Comparison of ENCODE assay signal across 25 cellular contexts in the genomic region with DNA sequence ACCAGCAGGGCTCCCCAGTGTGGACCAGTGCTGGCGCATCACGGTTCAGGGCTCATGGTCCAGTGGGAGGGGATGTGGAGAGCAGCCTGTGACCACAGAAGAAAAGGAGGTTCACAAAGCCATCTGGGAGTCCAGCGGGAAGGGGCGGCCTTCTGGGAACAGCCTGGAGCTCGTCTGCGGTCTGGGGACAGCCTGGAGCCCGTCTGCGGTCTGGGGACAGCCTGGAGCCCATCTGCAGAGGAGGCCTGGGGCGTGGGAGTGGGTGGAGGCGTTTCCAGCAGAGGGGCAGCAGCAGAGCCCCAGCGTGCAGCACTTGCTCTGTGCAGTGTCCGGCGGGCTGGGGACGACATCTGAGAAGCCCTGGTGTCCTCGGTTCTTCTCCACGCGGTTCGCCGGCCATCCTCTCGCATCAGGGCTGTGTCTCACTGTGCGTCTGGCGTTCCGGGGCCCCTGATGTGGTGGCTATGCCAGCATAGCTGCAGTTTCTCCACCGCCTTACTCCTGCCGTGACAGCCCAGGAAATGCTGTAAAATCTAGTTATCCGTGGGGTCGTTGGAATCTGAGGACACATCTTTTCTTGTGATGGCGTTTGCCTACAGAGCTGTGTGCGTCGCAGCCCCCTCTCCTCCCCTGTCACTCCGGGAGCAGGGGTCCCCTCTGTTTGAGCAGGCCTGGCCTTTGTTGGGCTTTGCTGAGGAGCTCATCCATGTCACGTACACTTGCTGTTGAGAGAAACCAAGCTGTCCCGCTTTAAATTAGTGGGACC.
A peak's percentile ranks its signal among the peaks of the same experiment; 100 is the strongest.
DNase-seq lines count a peak whose midpoint lies in the region; ATAC-seq, FAIRE-seq and TF ChIP-seq lines count a peak whose summit lies in the region.
"Had no signal": no experiment of that assay in that cellular context is flagged by ENCODE, and none has a peak within 500 bp of the region (broad histone marks: within the 10 kb centered on the region; RNA-seq: fewer than 3 reads in every experiment).

No MANE protein-coding gene starts in this region.

- TF ChIP-seq POLR2A in heart left ventricle (IDR thresholded peaks at IDR 0.05) (no peak), GM18505 (IDR thresholded peaks at IDR 0.05; ENCODE audit: borderline replicate concordance, extremely low read depth, insufficient read depth, insufficient read length) (no peak), GM12891 (IDR thresholded peaks at IDR 0.05; ENCODE audit: low read depth, low read length) (no peak)

- H3K4me3 ChIP-seq in heart left ventricle (no peak overlapping the region), right atrium auricular region (no peak overlapping the region)
- H3K4me3 ChIP-seq: adrenal gland, colonic mucosa, GM23248, pancreas had no signal

- peak in 1 of 4 donors; percentile 4 for ATAC-seq in heart left ventricle
- no peak for ATAC-seq in GM18505 (IDR thresholded peaks at IDR 0.05; ENCODE audit: unreplicated experiment)
- ATAC-seq: natural killer cell treated with Interleukin-12 subunit alpha and Interleukin-12 subunit beta and Interleukin-15 and Interleukin-18, amount 100 ng/mL, for 72 hours; pancreas had no signal

- H3K9me3 Mint-ChIP-seq in mesothelial cell of epicardium = no peaks in the 10 kb centered on the region
- H3K9me3 Mint-ChIP-seq: HFFc6; natural killer cell treated with Interleukin-12 subunit alpha and Interleukin-12 subunit beta and Interleukin-15 and Interleukin-18, amount 100 ng/mL, for 72 hours had no signal

- H3K4me3 Mint-ChIP-seq in mesothelial cell of epicardium = no peak overlapping the region
- H3K4me3 Mint-ChIP-seq: B cell; HFFc6; natural killer cell treated with Interleukin-12 subunit alpha and Interleukin-12 subunit beta and Interleukin-15 and Interleukin-18, amount 100 ng/mL, for 72 hours had no signal

- H3K36me3 ChIP-seq in heart left ventricle (peaks cover 0 to 11% (median 0%) of the 10 kb centered on the region in 9 donors), right atrium auricular region (no peaks in the 10 kb centered on the region)
- H3K36me3 ChIP-seq: adrenal gland, colonic mucosa, pancreas had no signal

- peaks cover 8% of the 10 kb centered on the region for H3K4me1 Mint-ChIP-seq in mesothelial cell of epicardium

- peak overlapping the region in 1 of 12 donors; percentile 75 for H3K27ac ChIP-seq in heart left ventricle
- no peak overlapping the region for H3K27ac ChIP-seq in right atrium auricular region
- H3K27ac ChIP-seq: adrenal gland, colonic mucosa, GM23248, pancreas had no signal

- 88 to 91% (median 89%) methylated on average over 33 of the region's 33 CpGs for WGBS in heart left ventricle, 4 donors

- no peak overlapping the region for H3K27ac Mint-ChIP-seq in mesothelial cell of epicardium
- H3K27ac Mint-ChIP-seq: B cell; natural killer cell treated with Interleukin-12 subunit alpha and Interleukin-12 subunit beta and Interleukin-15 and Interleukin-18, amount 100 ng/mL, for 72 hours had no signal

- H3K27me3 ChIP-seq in heart left ventricle = no peaks in the 10 kb centered on the region
- H3K27me3 ChIP-seq in right atrium auricular region = no peaks in the 10 kb centered on the region
- H3K27me3 ChIP-seq: adrenal gland, colonic mucosa, pancreas had no signal

- H3K36me3 Mint-ChIP-seq in mesothelial cell of epicardium = peaks cover 6% of the 10 kb centered on the region
- H3K36me3 Mint-ChIP-seq: natural killer cell treated with Interleukin-12 subunit alpha and Interleukin-12 subunit beta and Interleukin-15 and Interleukin-18, amount 100 ng/mL, for 72 hours had no signal

- FAIRE-seq in GM12891 (lab: Jason Lieb, UNC) = no peak
- FAIRE-seq: pancreas had no signal

- no peak for TF ChIP-seq CTCF in heart left ventricle (IDR thresholded peaks at IDR 0.05)
- no peak for TF ChIP-seq CTCF in right atrium auricular region (IDR thresholded peaks at IDR 0.05)
- no peak for TF ChIP-seq CTCF in mesothelial cell of epicardium (IDR thresholded peaks at IDR 0.05; ENCODE audit: unreplicated experiment)

- peak in 4 of 5 donors; percentile 10 to 54 (median 16) for DNase-seq in heart left ventricle
- no peak for DNase-seq in right atrium auricular region (ENCODE audit: low spot score)
- DNase-seq in left kidney (ENCODE audit: low read depth, low spot score) = peak; percentile 69
- peak; percentile 63 for DNase-seq in posterior vena cava (ENCODE audit: low spot score)
- DNase-seq in mesothelial cell of epicardium (ENCODE audit: low spot score in 2 of 2, unreplicated experiment in 2 of 2) = no peak
- DNase-seq in GM12891 (ENCODE audit: insufficient read length, low spot score) = no peak
- no peak for DNase-seq in UCSD-AML1 (lab: John Stamatoyannopoulos, UW; ENCODE audit: unreplicated experiment)
- DNase-seq: activated CD4-positive, alpha-beta T cell treated with anti-CD3 and anti-CD28 coated beads, Interleukin-2, amount 50 U/mL, for 48 hours; activated CD8-positive, alpha-beta memory T cell treated with anti-CD3 and anti-CD28 coated beads, Interleukin-2, amount 50 U/mL, for 48 hours; colonic mucosa; COR-L47; GM23248; HFFc6; kidney glomerular epithelial cell; NCI-H1092; NCI-H2081 treated with DMSO at 0.1 percent for 48 hours; NCI-H82; Right ventricle myocardium superior; stimulated activated CD8-positive, alpha-beta memory T cell treated with anti-CD3 and anti-CD28 coated beads, Interleukin-4, amount 100 ng/mL, for 48 hours; T-helper 9 cell had no signal

- H3K27me3 Mint-ChIP-seq in mesothelial cell of epicardium (ENCODE audit: low read depth) = no peaks in the 10 kb centered on the region
- H3K27me3 Mint-ChIP-seq: B cell had no signal

- peaks cover 0 to 32% (median 14%) of the 10 kb centered on the region in 12 donors for H3K4me1 ChIP-seq in heart left ventricle
- H3K4me1 ChIP-seq in right atrium auricular region = peaks cover 0 to 12% of the 10 kb centered on the region in 2 donors

- intact Hi-C loops in heart left ventricle (cut with DNase I) = loop anchor here in 4 of 10 donors (2.0 to 10.0 kb wide), 5 partner anchors 135 to 417 kb away; no protein-coding TSS in a partner anchor
- intact Hi-C loops in posterior vena cava (cut with DNase I) = loop anchor here in 1 of 2 donors (2.0 to 10.0 kb wide), 2 partner anchors 183 to 407 kb away; no protein-coding TSS in a partner anchor

- H3K9me3 ChIP-seq in heart left ventricle = no peaks in the 10 kb centered on the region
- no peaks in the 10 kb centered on the region for H3K9me3 ChIP-seq in right atrium auricular region
- H3K9me3 ChIP-seq: adrenal gland, colonic mucosa, pancreas had no signal

TF ChIP-seq in GM12891, 5 proteins besides CTCF, POLR2A, EP300 and RAD21:
- TF ChIP-seq POLR2AphosphoS5 (IDR thresholded peaks at IDR 0.05; ENCODE audit: low read depth, low read length) (no peak), PAX5 (IDR thresholded peaks at IDR 0.05; ENCODE audit: insufficient read depth, low read length, severe bottlenecking) (no peak), POU2F2 (IDR thresholded peaks at IDR 0.05; ENCODE audit: low read depth, low read length) (no peak), TAF1 (IDR thresholded peaks at IDR 0.05; ENCODE audit: low read depth, low read length) (no peak), SPI1 (IDR thresholded peaks at IDR 0.05; ENCODE audit: low read depth, low read length) (no peak)

Comparison
In these comparisons a context has a peak if more than half of its experiments do, and no peak if none do; other contexts are left out.
1. DNase-seq: peak in heart left ventricle (4 of 5), left kidney (single experiment) and posterior vena cava (single experiment); none in right atrium auricular region (single experiment), mesothelial cell of epicardium (0 of 2), GM12891 (single experiment) and UCSD-AML1 (single experiment).